ENCODE assay signal across 1 cellular context in the genomic region with DNA sequence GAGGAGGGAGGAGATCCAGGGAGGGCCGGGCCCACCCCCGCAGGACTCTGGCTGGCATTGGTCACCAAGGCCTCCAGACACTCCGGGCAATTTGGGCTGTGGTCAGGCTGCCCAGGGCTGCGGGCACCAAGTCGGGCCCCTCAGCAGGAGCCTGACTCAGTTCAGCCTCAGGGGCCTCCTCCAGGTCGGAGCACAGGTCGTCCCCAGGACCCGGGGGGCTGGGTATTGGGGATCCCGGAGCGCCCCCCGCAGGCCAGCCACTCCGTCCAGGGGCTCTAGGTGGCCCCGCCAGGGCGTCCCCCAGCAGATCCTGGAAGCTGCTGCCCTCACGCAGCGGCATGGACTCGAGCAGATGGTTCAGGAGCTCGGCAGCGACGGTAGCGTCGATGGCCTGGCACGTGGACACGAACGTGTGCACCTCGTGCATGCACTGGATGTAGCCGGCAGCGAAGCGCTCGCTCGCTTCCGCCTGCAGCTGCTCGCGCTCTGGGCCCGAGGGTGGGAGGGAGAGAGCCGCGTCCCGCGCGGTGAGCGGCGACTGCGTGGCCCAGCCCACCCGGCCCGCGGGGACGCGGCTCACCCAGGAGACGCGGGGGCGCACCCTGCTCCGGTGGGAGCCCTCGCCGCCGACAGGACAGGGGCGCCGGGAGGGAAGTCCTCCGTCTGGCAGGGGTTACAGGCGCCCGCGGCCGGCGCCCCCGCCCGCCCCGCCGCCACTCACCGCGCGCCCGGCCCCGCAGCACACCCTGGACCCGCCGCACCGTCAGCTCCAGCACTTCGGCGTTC.
TF ChIP-seq lines count a peak whose summit lies in the region.

No MANE protein-coding gene starts in this region.

TF ChIP-seq in K562, 482 proteins besides CTCF, POLR2A, EP300 and RAD21 (continued from another document and continues in another):
- TF ChIP-seq, protein P1, sequence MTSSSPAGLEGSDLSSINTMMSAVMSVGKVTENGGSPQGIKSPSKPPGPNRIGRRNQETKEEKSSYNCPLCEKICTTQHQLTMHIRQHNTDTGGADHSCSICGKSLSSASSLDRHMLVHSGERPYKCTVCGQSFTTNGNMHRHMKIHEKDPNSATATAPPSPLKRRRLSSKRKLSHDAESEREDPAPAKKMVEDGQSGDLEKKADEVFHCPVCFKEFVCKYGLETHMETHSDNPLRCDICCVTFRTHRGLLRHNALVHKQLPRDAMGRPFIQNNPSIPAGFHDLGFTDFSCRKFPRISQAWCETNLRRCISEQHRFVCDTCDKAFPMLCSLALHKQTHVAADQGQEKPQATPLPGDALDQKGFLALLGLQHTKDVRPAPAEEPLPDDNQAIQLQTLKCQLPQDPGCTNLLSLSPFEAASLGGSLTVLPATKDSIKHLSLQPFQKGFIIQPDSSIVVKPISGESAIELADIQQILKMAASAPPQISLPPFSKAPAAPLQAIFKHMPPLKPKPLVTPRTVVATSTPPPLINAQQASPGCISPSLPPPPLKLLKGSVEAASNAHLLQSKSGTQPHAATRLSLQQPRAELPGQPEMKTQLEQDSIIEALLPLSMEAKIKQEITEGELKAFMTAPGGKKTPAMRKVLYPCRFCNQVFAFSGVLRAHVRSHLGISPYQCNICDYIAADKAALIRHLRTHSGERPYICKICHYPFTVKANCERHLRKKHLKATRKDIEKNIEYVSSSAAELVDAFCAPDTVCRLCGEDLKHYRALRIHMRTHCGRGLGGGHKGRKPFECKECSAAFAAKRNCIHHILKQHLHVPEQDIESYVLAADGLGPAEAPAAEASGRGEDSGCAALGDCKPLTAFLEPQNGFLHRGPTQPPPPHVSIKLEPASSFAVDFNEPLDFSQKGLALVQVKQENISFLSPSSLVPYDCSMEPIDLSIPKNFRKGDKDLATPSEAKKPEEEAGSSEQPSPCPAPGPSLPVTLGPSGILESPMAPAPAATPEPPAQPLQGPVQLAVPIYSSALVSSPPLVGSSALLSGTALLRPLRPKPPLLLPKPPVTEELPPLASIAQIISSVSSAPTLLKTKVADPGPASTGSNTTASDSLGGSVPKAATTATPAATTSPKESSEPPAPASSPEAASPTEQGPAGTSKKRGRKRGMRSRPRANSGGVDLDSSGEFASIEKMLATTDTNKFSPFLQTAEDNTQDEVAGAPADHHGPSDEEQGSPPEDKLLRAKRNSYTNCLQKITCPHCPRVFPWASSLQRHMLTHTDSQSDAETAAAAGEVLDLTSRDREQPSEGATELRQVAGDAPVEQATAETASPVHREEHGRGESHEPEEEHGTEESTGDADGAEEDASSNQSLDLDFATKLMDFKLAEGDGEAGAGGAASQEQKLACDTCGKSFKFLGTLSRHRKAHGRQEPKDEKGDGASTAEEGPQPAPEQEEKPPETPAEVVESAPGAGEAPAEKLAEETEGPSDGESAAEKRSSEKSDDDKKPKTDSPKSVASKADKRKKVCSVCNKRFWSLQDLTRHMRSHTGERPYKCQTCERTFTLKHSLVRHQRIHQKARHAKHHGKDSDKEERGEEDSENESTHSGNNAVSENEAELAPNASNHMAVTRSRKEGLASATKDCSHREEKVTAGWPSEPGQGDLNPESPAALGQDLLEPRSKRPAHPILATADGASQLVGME (CRISPR knock-in tag; IDR thresholded peaks at IDR 0.05): no peak
- TF ChIP-seq, protein P2, sequence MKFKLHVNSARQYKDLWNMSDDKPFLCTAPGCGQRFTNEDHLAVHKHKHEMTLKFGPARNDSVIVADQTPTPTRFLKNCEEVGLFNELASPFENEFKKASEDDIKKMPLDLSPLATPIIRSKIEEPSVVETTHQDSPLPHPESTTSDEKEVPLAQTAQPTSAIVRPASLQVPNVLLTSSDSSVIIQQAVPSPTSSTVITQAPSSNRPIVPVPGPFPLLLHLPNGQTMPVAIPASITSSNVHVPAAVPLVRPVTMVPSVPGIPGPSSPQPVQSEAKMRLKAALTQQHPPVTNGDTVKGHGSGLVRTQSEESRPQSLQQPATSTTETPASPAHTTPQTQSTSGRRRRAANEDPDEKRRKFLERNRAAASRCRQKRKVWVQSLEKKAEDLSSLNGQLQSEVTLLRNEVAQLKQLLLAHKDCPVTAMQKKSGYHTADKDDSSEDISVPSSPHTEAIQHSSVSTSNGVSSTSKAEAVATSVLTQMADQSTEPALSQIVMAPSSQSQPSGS (CRISPR knock-in tag; IDR thresholded peaks at IDR 0.05): peak; percentile 68; the same call in 1 of the 2 replicates
- TF ChIP-seq MAZ (CRISPR knock-in tag; conservative IDR thresholded peaks at IDR 0.05 in 1 of 2, IDR thresholded peaks at IDR 0.05 in 1 of 2) (peak; percentile 36 to 81), ZNF282 (CRISPR knock-in tag; IDR thresholded peaks at IDR 0.05) (peak; percentile 99), CCNT2 (IDR thresholded peaks at IDR 0.05; ENCODE audit: borderline replicate concordance, extremely low read depth, insufficient read length, low read depth, low read length) (peak; percentile 42), CBX5 (IDR thresholded peaks at IDR 0.05; ENCODE audit: borderline replicate concordance, low read depth) (no peak), GATA2 (CRISPR knock-in tag; IDR thresholded peaks at IDR 0.05) (peak; percentile 44; the same call in 1 of the 2 replicates), SIN3B (IDR thresholded peaks at IDR 0.05; ENCODE audit: low read depth) (no peak), CAMTA2 (CRISPR knock-in tag; conservative IDR thresholded peaks at IDR 0.05) (no peak), KHSRP (IDR thresholded peaks at IDR 0.05) (no peak), ZC3H4 (CRISPR knock-in tag; IDR thresholded peaks at IDR 0.05; ENCODE audit: borderline replicate concordance) (no peak)
- TF ChIP-seq, protein P3, sequence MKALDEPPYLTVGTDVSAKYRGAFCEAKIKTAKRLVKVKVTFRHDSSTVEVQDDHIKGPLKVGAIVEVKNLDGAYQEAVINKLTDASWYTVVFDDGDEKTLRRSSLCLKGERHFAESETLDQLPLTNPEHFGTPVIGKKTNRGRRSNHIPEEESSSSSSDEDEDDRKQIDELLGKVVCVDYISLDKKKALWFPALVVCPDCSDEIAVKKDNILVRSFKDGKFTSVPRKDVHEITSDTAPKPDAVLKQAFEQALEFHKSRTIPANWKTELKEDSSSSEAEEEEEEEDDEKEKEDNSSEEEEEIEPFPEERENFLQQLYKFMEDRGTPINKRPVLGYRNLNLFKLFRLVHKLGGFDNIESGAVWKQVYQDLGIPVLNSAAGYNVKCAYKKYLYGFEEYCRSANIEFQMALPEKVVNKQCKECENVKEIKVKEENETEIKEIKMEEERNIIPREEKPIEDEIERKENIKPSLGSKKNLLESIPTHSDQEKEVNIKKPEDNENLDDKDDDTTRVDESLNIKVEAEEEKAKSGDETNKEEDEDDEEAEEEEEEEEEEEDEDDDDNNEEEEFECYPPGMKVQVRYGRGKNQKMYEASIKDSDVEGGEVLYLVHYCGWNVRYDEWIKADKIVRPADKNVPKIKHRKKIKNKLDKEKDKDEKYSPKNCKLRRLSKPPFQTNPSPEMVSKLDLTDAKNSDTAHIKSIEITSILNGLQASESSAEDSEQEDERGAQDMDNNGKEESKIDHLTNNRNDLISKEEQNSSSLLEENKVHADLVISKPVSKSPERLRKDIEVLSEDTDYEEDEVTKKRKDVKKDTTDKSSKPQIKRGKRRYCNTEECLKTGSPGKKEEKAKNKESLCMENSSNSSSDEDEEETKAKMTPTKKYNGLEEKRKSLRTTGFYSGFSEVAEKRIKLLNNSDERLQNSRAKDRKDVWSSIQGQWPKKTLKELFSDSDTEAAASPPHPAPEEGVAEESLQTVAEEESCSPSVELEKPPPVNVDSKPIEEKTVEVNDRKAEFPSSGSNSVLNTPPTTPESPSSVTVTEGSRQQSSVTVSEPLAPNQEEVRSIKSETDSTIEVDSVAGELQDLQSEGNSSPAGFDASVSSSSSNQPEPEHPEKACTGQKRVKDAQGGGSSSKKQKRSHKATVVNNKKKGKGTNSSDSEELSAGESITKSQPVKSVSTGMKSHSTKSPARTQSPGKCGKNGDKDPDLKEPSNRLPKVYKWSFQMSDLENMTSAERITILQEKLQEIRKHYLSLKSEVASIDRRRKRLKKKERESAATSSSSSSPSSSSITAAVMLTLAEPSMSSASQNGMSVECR (CRISPR knock-in tag; IDR thresholded peaks at IDR 0.05): peak; percentile 90
- TF ChIP-seq, protein P4, sequence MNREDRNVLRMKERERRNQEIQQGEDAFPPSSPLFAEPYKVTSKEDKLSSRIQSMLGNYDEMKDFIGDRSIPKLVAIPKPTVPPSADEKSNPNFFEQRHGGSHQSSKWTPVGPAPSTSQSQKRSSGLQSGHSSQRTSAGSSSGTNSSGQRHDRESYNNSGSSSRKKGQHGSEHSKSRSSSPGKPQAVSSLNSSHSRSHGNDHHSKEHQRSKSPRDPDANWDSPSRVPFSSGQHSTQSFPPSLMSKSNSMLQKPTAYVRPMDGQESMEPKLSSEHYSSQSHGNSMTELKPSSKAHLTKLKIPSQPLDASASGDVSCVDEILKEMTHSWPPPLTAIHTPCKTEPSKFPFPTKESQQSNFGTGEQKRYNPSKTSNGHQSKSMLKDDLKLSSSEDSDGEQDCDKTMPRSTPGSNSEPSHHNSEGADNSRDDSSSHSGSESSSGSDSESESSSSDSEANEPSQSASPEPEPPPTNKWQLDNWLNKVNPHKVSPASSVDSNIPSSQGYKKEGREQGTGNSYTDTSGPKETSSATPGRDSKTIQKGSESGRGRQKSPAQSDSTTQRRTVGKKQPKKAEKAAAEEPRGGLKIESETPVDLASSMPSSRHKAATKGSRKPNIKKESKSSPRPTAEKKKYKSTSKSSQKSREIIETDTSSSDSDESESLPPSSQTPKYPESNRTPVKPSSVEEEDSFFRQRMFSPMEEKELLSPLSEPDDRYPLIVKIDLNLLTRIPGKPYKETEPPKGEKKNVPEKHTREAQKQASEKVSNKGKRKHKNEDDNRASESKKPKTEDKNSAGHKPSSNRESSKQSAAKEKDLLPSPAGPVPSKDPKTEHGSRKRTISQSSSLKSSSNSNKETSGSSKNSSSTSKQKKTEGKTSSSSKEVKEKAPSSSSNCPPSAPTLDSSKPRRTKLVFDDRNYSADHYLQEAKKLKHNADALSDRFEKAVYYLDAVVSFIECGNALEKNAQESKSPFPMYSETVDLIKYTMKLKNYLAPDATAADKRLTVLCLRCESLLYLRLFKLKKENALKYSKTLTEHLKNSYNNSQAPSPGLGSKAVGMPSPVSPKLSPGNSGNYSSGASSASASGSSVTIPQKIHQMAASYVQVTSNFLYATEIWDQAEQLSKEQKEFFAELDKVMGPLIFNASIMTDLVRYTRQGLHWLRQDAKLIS (CRISPR knock-in tag; IDR thresholded peaks at IDR 0.05): peak; percentile 69; the same call in 1 of the 2 replicates
- TF ChIP-seq, protein P5, sequence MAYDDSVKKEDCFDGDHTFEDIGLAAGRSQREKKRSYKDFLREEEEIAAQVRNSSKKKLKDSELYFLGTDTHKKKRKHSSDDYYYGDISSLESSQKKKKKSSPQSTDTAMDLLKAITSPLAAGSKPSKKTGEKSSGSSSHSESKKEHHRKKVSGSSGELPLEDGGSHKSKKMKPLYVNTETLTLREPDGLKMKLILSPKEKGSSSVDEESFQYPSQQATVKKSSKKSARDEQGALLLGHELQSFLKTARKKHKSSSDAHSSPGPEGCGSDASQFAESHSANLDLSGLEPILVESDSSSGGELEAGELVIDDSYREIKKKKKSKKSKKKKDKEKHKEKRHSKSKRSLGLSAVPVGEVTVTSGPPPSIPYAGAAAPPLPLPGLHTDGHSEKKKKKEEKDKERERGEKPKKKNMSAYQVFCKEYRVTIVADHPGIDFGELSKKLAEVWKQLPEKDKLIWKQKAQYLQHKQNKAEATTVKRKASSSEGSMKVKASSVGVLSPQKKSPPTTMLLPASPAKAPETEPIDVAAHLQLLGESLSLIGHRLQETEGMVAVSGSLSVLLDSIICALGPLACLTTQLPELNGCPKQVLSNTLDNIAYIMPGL (CRISPR knock-in tag; IDR thresholded peaks at IDR 0.05): peak; percentile 87; the same call in 1 of the 2 replicates
- TF ChIP-seq, protein P6, sequence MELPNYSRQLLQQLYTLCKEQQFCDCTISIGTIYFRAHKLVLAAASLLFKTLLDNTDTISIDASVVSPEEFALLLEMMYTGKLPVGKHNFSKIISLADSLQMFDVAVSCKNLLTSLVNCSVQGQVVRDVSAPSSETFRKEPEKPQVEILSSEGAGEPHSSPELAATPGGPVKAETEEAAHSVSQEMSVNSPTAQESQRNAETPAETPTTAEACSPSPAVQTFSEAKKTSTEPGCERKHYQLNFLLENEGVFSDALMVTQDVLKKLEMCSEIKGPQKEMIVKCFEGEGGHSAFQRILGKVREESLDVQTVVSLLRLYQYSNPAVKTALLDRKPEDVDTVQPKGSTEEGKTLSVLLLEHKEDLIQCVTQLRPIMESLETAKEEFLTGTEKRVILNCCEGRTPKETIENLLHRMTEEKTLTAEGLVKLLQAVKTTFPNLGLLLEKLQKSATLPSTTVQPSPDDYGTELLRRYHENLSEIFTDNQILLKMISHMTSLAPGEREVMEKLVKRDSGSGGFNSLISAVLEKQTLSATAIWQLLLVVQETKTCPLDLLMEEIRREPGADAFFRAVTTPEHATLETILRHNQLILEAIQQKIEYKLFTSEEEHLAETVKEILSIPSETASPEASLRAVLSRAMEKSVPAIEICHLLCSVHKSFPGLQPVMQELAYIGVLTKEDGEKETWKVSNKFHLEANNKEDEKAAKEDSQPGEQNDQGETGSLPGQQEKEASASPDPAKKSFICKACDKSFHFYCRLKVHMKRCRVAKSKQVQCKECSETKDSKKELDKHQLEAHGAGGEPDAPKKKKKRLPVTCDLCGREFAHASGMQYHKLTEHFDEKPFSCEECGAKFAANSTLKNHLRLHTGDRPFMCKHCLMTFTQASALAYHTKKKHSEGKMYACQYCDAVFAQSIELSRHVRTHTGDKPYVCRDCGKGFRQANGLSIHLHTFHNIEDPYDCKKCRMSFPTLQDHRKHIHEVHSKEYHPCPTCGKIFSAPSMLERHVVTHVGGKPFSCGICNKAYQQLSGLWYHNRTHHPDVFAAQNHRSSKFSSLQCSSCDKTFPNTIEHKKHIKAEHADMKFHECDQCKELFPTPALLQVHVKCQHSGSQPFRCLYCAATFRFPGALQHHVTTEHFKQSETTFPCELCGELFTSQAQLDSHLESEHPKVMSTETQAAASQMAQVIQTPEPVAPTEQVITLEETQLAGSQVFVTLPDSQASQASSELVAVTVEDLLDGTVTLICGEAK (IDR thresholded peaks at IDR 0.05): no peak; the same call in 1 of the 2 replicates
- TF ChIP-seq, protein P6 (CRISPR knock-in tag; IDR thresholded peaks at IDR 0.05): peak; percentile 79
